Comparison of ENCODE assay signal across 9 cellular contexts in the genomic region with DNA sequence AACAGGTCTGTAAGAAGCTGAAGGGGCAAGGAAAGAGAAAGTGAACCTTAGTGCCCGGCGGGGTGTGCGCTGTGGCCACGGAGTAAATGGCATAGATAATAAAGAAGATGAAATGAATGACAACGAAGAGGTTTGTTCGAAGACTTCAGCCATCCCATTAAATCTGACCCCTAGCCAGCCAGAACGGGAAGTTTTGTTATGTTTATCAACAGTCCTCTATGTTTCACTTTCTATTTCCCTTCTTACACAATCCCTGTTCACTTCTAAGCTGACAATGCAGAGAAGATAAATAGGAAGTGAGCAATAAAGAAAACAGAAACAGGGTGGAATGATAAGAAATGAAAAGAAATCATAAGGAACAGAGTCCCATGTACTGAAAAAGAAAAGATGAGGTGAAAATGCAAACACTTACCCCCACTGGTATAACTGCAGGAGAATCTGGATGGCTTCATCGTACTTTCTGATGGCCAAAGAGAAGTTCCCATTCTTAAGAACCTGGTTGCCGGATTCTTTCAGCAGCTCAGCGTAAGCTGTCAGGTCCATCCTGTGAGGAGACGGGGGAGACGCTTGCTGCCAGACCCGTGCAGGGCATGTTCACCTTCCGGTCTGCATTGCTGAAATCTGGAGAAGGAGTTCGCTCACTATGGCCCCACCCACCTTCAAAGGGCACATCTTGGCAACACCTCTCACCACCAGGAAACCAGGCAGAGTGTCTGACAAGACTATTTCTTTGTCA. TPM values are rescaled to one million over a fixed set of nuclear protein-coding genes. Genes with fewer than 3 reads are reported as not detected.
DNase-seq lines count a peak whose midpoint lies in the region; ATAC-seq and TF ChIP-seq lines count a peak whose summit lies in the region.
"Had no signal": no experiment of that assay in that cellular context is flagged by ENCODE, and none has a peak within 500 bp of the region (broad histone marks: within the 10 kb centered on the region; RNA-seq: fewer than 3 reads in every experiment).

No MANE protein-coding gene starts in this region.

- intact Hi-C loops in left ventricle myocardium inferior (cut with micrococcal nuclease): no loop called here

- no peaks in the 10 kb centered on the region for H3K36me3 ChIP-seq in left ventricle myocardium inferior

- peaks cover 25% of the 10 kb centered on the region for H3K4me1 ChIP-seq in left ventricle myocardium inferior

- H3K27ac ChIP-seq in left ventricle myocardium inferior (replicated peaks): peak overlapping the region; percentile 87
- H3K27ac ChIP-seq: SK-N-MC had no signal

- H3K4me3 ChIP-seq in left ventricle myocardium inferior: peak overlapping the region; percentile 70
- H3K4me3 ChIP-seq: SK-N-MC had no signal

- peak; percentile 26 for ATAC-seq in HG02943 (IDR thresholded peaks at IDR 0.05; ENCODE audit: low read depth, unreplicated experiment)
- no peak for ATAC-seq in GM18519 (IDR thresholded peaks at IDR 0.05; ENCODE audit: low FRiP score, unreplicated experiment)

- DNase-seq in DMS79 treated with DMSO at 0.1 percent for 48 hours (lab: John Stamatoyannopoulos, UW) (peak; percentile 28), SW 1271 (lab: John Stamatoyannopoulos, UW) (peak; percentile 78 to 82), left ventricle myocardium inferior (peak; percentile 41), SHP77 (lab: John Stamatoyannopoulos, UW) (no peak)
- peak; percentile 9 for DNase-seq in activated naive CD8-positive, alpha-beta T cell treated with anti-CD3 and anti-CD28 coated beads, Interleukin-2, amount 50 U/mL, for 16 hours (ENCODE audit: low read depth, low spot score)
- DNase-seq in stimulated activated CD4-positive, alpha-beta T cell treated with anti-CD3 and anti-CD28 coated beads, Interleukin-15, amount 100 ng/mL, for 1 hour (ENCODE audit: low read depth in 1 of 2, low spot score in 1 of 2): peak; percentile 10 to 47

- no peaks in the 10 kb centered on the region for H3K27me3 ChIP-seq in left ventricle myocardium inferior (ENCODE audit: low read depth)

- no peak for TF ChIP-seq CTCF in left ventricle myocardium inferior (IDR thresholded peaks at IDR 0.05; ENCODE audit: borderline replicate concordance)

- no peaks in the 10 kb centered on the region for H3K9me3 ChIP-seq in left ventricle myocardium inferior (replicated peaks)

RNA-seq across cellular contexts. Expression of a gene that starts 36.8 kb away (rescaled TPM):
- total RNA-seq in left ventricle myocardium inferior: 6.6 TPM

Comparison
In these comparisons a context has a peak if more than half of its experiments do, and no peak if none do; other contexts are left out.
1. DNase-seq: peak in DMS79 treated with DMSO at 0.1 percent for 48 hours (single experiment), SW 1271 (2 of 2), activated naive CD8-positive, alpha-beta T cell treated with anti-CD3 and anti-CD28 coated beads, Interleukin-2, amount 50 U/mL, for 16 hours (single experiment), left ventricle myocardium inferior (single experiment) and stimulated activated CD4-positive, alpha-beta T cell treated with anti-CD3 and anti-CD28 coated beads, Interleukin-15, amount 100 ng/mL, for 1 hour (2 of 2); none in SHP77 (0 of 2).